In genomic region chr15:99115300-99116215, GRCh38 we compare ENCODE assay signal across 20 cellular contexts. TPM values are rescaled to one million over a fixed set of nuclear protein-coding genes. Genes with fewer than 3 reads are reported as not detected.
DNase-seq lines count a peak whose midpoint lies in the region; ATAC-seq and TF ChIP-seq lines count a peak whose summit lies in the region.
"Had no signal": no experiment of that assay in that cellular context is flagged by ENCODE, and none has a peak within 500 bp of the region (broad histone marks: within the 10 kb centered on the region; RNA-seq: fewer than 3 reads in every experiment).

No MANE protein-coding gene starts in this region.

- TF ChIP-seq CTCF in heart left ventricle (IDR thresholded peaks at IDR 0.05): no peak
- no peak for TF ChIP-seq CTCF in gastroesophageal sphincter (IDR thresholded peaks at IDR 0.05)
- no peak for TF ChIP-seq CTCF in transverse colon (IDR thresholded peaks at IDR 0.05)
- no peak for TF ChIP-seq CTCF in A673 (conservative IDR thresholded peaks at IDR 0.05; ENCODE audit: low read depth, low read length)

- 73 to 85% (median 77%) methylated on average over 11 of the region's 11 CpGs for WGBS in heart left ventricle, 4 donors
- 73% methylated on average over 8 of the region's 11 CpGs; no CpG with 5 or more reads in 1 of the 2 donors for WGBS in gastroesophageal sphincter (ENCODE audit: low coverage in 1 of 2), 2 donors
- 90 to 92% methylated on average over 2 to 11 of the region's 11 CpGs for WGBS in transverse colon (ENCODE audit: low coverage in 1 of 2), 2 donors

- H3K4me3 ChIP-seq in heart left ventricle: no peak overlapping the region
- no peak overlapping the region for H3K4me3 ChIP-seq in gastroesophageal sphincter
- H3K4me3 ChIP-seq in rectal smooth muscle tissue (ENCODE audit: low read length): no peak overlapping the region
- no peak overlapping the region for H3K4me3 ChIP-seq in transverse colon
- H3K4me3 ChIP-seq in A673 (ENCODE audit: low read depth, low read length, poor library complexity, severe bottlenecking): no peak overlapping the region

- H3K27ac ChIP-seq in heart left ventricle: peak overlapping the region in 11 of 12 donors; percentile 52 to 98 (median 83)
- H3K27ac ChIP-seq in gastroesophageal sphincter: peak overlapping the region; percentile 80 to 98 (median 98)
- H3K27ac ChIP-seq in rectal smooth muscle tissue (ENCODE audit: low read depth, low read length): peak overlapping the region; percentile 86
- peak overlapping the region; percentile 56 to 92 (median 90) for H3K27ac ChIP-seq in transverse colon
- no peak overlapping the region for H3K27ac ChIP-seq in A673 (ENCODE audit: low read depth, low read length, poor library complexity, severe bottlenecking)
- H3K27ac ChIP-seq: C4-2B had no signal

- intact Hi-C loops in heart left ventricle (cut with DNase I): no loop called here
- intact Hi-C loops in Right ventricle myocardium inferior (cut with DNase I): no loop called here
- intact Hi-C loops in transverse colon (cut with DNase I; ENCODE audit: low total_unique reads): no loop called here
- intact Hi-C loops in A673 (cut with micrococcal nuclease; ENCODE audit: unreplicated experiment): no loop called here

- peaks cover 0 to 75% (median 19%) of the 10 kb centered on the region in 9 donors for H3K36me3 ChIP-seq in heart left ventricle
- peaks cover 0 to 65% of the 10 kb centered on the region in 2 donors for H3K36me3 ChIP-seq in gastroesophageal sphincter
- peaks cover 2% of the 10 kb centered on the region for H3K36me3 ChIP-seq in rectal smooth muscle tissue (ENCODE audit: control insufficient read depth, insufficient read depth, low read length)
- H3K36me3 ChIP-seq in transverse colon: no peaks in the 10 kb centered on the region
- no peaks in the 10 kb centered on the region for H3K36me3 ChIP-seq in A673 (ENCODE audit: insufficient read depth, low read length, poor library complexity, severe bottlenecking)

- H3K27me3 ChIP-seq in heart left ventricle: no peaks in the 10 kb centered on the region
- no peaks in the 10 kb centered on the region for H3K27me3 ChIP-seq in gastroesophageal sphincter
- H3K27me3 ChIP-seq in rectal smooth muscle tissue (ENCODE audit: control insufficient read depth, insufficient read depth, low read length): no peaks in the 10 kb centered on the region
- H3K27me3 ChIP-seq in transverse colon: no peaks in the 10 kb centered on the region
- H3K27me3 ChIP-seq in A673 (replicated peaks; ENCODE audit: insufficient read depth, low read depth, low read length, poor library complexity): no peaks in the 10 kb centered on the region

- CTCF ChIA-PET in A673 (lab: Charles Lee): interaction anchor here (0.7 kb wide), 1 partner anchor 106 kb away, joined by 3 read pairs; no protein-coding TSS in a partner anchor

- H3K9me3 ChIP-seq in heart left ventricle (no peaks in the 10 kb centered on the region), gastroesophageal sphincter (no peaks in the 10 kb centered on the region), transverse colon (no peaks in the 10 kb centered on the region), A673 (ENCODE audit: low read depth, low read length, poor library complexity, severe bottlenecking) (no peaks in the 10 kb centered on the region)

- BruUV-seq in A673 (replicated peaks; lab: Mats Ljungman, UMichigan): no TSS peak

- no peak overlapping the region for H3K9ac ChIP-seq in rectal smooth muscle tissue (ENCODE audit: low read length)

- ATAC-seq in heart left ventricle (no peak), Right ventricle myocardium inferior (no peak), gastroesophageal sphincter (no peak)

- H3K4me1 ChIP-seq in heart left ventricle (peaks cover 0 to 74% (median 18%) of the 10 kb centered on the region in 12 donors), gastroesophageal sphincter (peaks cover 5 to 100% (median 26%) of the 10 kb centered on the region in 3 donors), rectal smooth muscle tissue (ENCODE audit: control insufficient read depth, insufficient read depth, low read length) (peaks cover 67% of the 10 kb centered on the region), transverse colon (peaks cover 0 to 38% (median 7%) of the 10 kb centered on the region in 4 donors), A673 (ENCODE audit: insufficient read depth, low read length, poor library complexity, severe bottlenecking) (no peaks in the 10 kb centered on the region)

- POLR2A ChIA-PET in A673 (lab: Charles Lee; ENCODE audit: low non-redundant PET): no interaction called here

- in situ Hi-C loops in transverse colon (cut with MboI; ENCODE audit: low pct_ligation_motif_present in 1 of 4, low pct_unique_long_range_greater_than_20kb in 1 of 4, low sequenced_read_pairs in 3 of 4): no loop called here

- DNase-seq in heart left ventricle: no peak
- DNase-seq in Right ventricle myocardium inferior (ENCODE audit: missing footprints): no peak
- DNase-seq in transverse colon: no peak
- DNase-seq in DMS53 (lab: John Stamatoyannopoulos, UW): no peak
- no peak for DNase-seq in A673 (ENCODE audit: low spot score)
- DNase-seq in HUDEP-2 (lab: John Stamatoyannopoulos, UW; ENCODE audit: unreplicated experiment in 76 of 76): no peak
- DNase-seq: 8988T, COR-L47, DMS153, H7, MV-4-11, NCI-H1417 treated with DMSO at 0.1 percent for 48 hours, NCI-H2029, NCI-H2171 treated with DMSO at 0.1 percent for 48 hours, NCI-H510A, NCI-H82 had no signal

- TF ChIP-seq POLR2A in heart left ventricle (IDR thresholded peaks at IDR 0.05) (no peak), gastroesophageal sphincter (IDR thresholded peaks at IDR 0.05) (no peak), transverse colon (IDR thresholded peaks at IDR 0.05) (no peak)

- TF ChIP-seq EP300 in gastroesophageal sphincter (IDR thresholded peaks at IDR 0.05) (no peak), transverse colon (IDR thresholded peaks at IDR 0.05; ENCODE audit: low read depth) (no peak)

RNA-seq across cellular contexts. Expression of gene SYNM, which starts 10.7 kb away (rescaled TPM):
- total RNA-seq in heart left ventricle (100 to 1,000 TPM; 197 to 455 (median 311) TPM), Right ventricle myocardium inferior (311 TPM), gastroesophageal sphincter (1,000 to 10,000 TPM; 1,155 to 2,820 (median 1,765) TPM), transverse colon (100 to 1,000 TPM in 2 of 4 donors, 10 to 100 TPM in 2; 98.3 to 414 (median 158) TPM), A673 (2021) (2.6 and 2.7 TPM in 2 replicates)
- 100 to 1,000 TPM; 113 to 154 TPM for polyA plus RNA-seq in heart left ventricle
- polyA plus RNA-seq: IgD-negative memory B cell had no signal

Comparison
In these comparisons a context has a peak if more than half of its experiments do, and no peak if none do; other contexts are left out.
1. RNA of gene SYNM, which starts 10.7 kb away (total RNA-seq): 1,155 to 2,820 TPM in gastroesophageal sphincter, 311 TPM in Right ventricle myocardium inferior (single experiment), 197 to 455 TPM in heart left ventricle and 98.3 to 414 TPM in transverse colon; 2.6 to 2.7 TPM in A673; every median in the first group is over 10 times any median in the second.